1 cellular context compared by ENCODE assay signal in genomic region chr17:59221159-59221847, GRCh38.
TF ChIP-seq lines count a peak whose summit lies in the region.

No MANE protein-coding gene starts in this region.

TF ChIP-seq in GM23338, 12 proteins besides CTCF, POLR2A, EP300 and RAD21 (continued from another document):
- no peak for TF ChIP-seq ZNF462 (CRISPR knock-in tag; IDR thresholded peaks at IDR 0.05)
- TF ChIP-seq JUNB (IDR thresholded peaks at IDR 0.05; ENCODE audit: unreplicated experiment) = no peak
- no peak for TF ChIP-seq ZNF114 (CRISPR knock-in tag; IDR thresholded peaks at IDR 0.05)
